In the genomic region with DNA sequence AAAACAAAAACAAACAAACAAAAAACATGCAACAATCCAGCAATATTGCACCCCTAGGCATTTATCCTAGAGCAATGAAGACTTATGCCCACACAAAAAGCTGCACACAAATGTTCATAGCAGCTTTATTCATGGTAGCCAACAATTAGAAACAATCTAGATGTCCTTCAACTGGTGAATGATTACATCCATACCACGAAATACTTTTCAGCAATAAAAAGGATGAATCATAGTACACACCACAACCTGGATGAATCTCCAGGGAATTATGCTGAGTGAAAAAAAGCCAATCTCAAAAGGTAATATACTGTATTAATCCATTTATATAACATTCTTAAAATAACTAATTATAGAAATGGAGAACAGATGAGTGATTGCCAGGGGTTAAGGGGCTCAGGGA, we compare ENCODE assay signal across 34 cellular contexts. TPM values are rescaled to one million over a fixed set of nuclear protein-coding genes. Genes with fewer than 3 reads are reported as not detected.
A peak's percentile ranks its signal among the peaks of the same experiment; 100 is the strongest.
DNase-seq lines count a peak whose midpoint lies in the region; FAIRE-seq and TF ChIP-seq lines count a peak whose summit lies in the region.
"Had no signal": no experiment of that assay in that cellular context is flagged by ENCODE, and none has a peak within 500 bp of the region (broad histone marks: within the 10 kb centered on the region; RNA-seq: fewer than 3 reads in every experiment).

No MANE protein-coding gene starts in this region.

- no peak for TF ChIP-seq CTCF in mammary epithelial cell (conservative IDR thresholded peaks at IDR 0.05 in 1 of 2, IDR thresholded peaks at IDR 0.05 in 1 of 2; ENCODE audit: extremely low read depth in 1 of 2, insufficient read depth in 1 of 2, low read depth in 1 of 2, low read length in 2 of 2)
- no peak for TF ChIP-seq CTCF in breast epithelium (IDR thresholded peaks at IDR 0.05)

- no peak overlapping the region for H3K4me3 ChIP-seq in mammary epithelial cell (replicated peaks in 1 of 3; ENCODE audit: insufficient read depth in 1 of 3, low read depth in 2 of 3, low read length in 3 of 3)
- no peak overlapping the region for H3K4me3 ChIP-seq in breast epithelium
- H3K4me3 ChIP-seq in small intestine (ENCODE audit: low read depth in 1 of 2, low read length in 2 of 2): no peak overlapping the region
- H3K4me3 ChIP-seq in SJCRH30: no peak overlapping the region
- H3K4me3 ChIP-seq: BLaER1 treated with 17β-estradiol and CSF1 and Interleukin-3, amounts not matched to agents 10 nM and 100 nM; SK-N-MC had no signal

- no peak overlapping the region for H2AFZ ChIP-seq in mammary epithelial cell (ENCODE audit: low read depth, low read length)

- H3K9me3 ChIP-seq in mammary epithelial cell (replicated peaks; ENCODE audit: insufficient read depth, low read length) (no peaks in the 10 kb centered on the region), breast epithelium (no peaks in the 10 kb centered on the region), small intestine (ENCODE audit: control insufficient read depth, low read depth) (no peaks in the 10 kb centered on the region), SJCRH30 (replicated peaks) (no peaks in the 10 kb centered on the region)

- FAIRE-seq in small intestine (lab: Jason Lieb, UNC) (no peak), GM19239 (lab: Jason Lieb, UNC) (no peak)
- FAIRE-seq: D721Med, G401.6, HepG2 had no signal

- CTCF ChIA-PET in mammary epithelial cell (lab: Charles Lee; ENCODE audit: low non-redundant PET): no interaction called here

- no peak overlapping the region for H3K9ac ChIP-seq in mammary epithelial cell (ENCODE audit: insufficient read depth, low read length)
- H3K9ac ChIP-seq: BLaER1 treated with 17β-estradiol and CSF1 and Interleukin-3, amounts not matched to agents 10 nM and 100 nM had no signal

- intact Hi-C loops in mammary epithelial cell (cut with micrococcal nuclease) (no loop called here), breast epithelium (cut with DNase I; ENCODE audit: low total_unique reads) (no loop called here)

- no peak overlapping the region for H3K4me2 ChIP-seq in mammary epithelial cell (ENCODE audit: insufficient read depth, low read depth, low read length)
- H3K4me2 ChIP-seq: BLaER1 treated with 17β-estradiol and CSF1 and Interleukin-3, amounts not matched to agents 10 nM and 100 nM had no signal

- WGBS in mammary epithelial cell (ENCODE audit: low coverage, missing lambda C conversion rate): 0% methylated on average over 1 of the region's 1 CpG
- 15 to 57% (median 28%) methylated on average over 1 of the region's 1 CpG for WGBS in small intestine, 3 donors

- DNase-seq in mammary epithelial cell (peak; percentile 32), breast epithelium (ENCODE audit: low spot score in 2 of 2) (no peak), NCI-H226 (peak; percentile 12), kidney tubule cell (ENCODE audit: low spot score) (peak; percentile 30), small intestine (peak; percentile 37), NCI-H1694 treated with DMSO at 0.1 percent for 48 hours (lab: John Stamatoyannopoulos, UW) (no peak), SJCRH30 (no peak), GM19239 (ENCODE audit: insufficient read length, low spot score) (no peak)
- DNase-seq: 8988T; AML-193; CD4-positive, alpha-beta T cell; GOT3; HCEC 1CT; Karpas-422; MV-4-11; NCI-H1105; NCI-H1436 treated with DMSO at 0.1 percent for 48 hours; NCI-H1930; NCI-H2107; NCI-H446 treated with DMSO at 0.1 percent for 48 hours; NCI-H526; NCI-H82; NK-92 treated with Interleukin-12 subunit alpha and Interleukin-12 subunit beta, amount 100 ng/mL, for 24 hours; RPMI8226; SHP77; SW 1271 had no signal

- TF ChIP-seq POLR2A in breast epithelium (IDR thresholded peaks at IDR 0.05): no peak

- no peaks in the 10 kb centered on the region for H4K20me1 ChIP-seq in mammary epithelial cell (ENCODE audit: insufficient read depth, low read length)
- H4K20me1 ChIP-seq: BLaER1 treated with 17β-estradiol and CSF1 and Interleukin-3, amounts not matched to agents 10 nM and 100 nM had no signal

- H3K4me1 ChIP-seq in mammary epithelial cell (ENCODE audit: insufficient read depth, low read length) (no peaks in the 10 kb centered on the region), breast epithelium (no peaks in the 10 kb centered on the region), small intestine (ENCODE audit: control insufficient read depth in 2 of 2, insufficient read depth in 1 of 2, low read depth in 1 of 2, low read length in 1 of 2) (no peaks in the 10 kb centered on the region), SJCRH30 (no peaks in the 10 kb centered on the region)

- H3K79me2 ChIP-seq in mammary epithelial cell (ENCODE audit: insufficient read depth, low read length): no peaks in the 10 kb centered on the region

- no peaks in the 10 kb centered on the region for H3K36me3 ChIP-seq in mammary epithelial cell (ENCODE audit: insufficient read depth, low read length)
- H3K36me3 ChIP-seq in breast epithelium: no peaks in the 10 kb centered on the region
- no peaks in the 10 kb centered on the region for H3K36me3 ChIP-seq in small intestine (ENCODE audit: control insufficient read depth in 2 of 2, insufficient read depth in 2 of 2, low read length in 2 of 2)
- no peaks in the 10 kb centered on the region for H3K36me3 ChIP-seq in SJCRH30

- H3K27ac ChIP-seq in mammary epithelial cell (ENCODE audit: insufficient read depth, low read depth, low read length) (no peak overlapping the region), breast epithelium (no peak overlapping the region), small intestine (ENCODE audit: low read depth in 1 of 2, low read length in 1 of 2) (no peak overlapping the region), SJCRH30 (no peak overlapping the region)
- H3K27ac ChIP-seq: BLaER1 treated with 17β-estradiol and CSF1 and Interleukin-3, amounts not matched to agents 10 nM and 100 nM; SK-N-MC had no signal

- H3K27me3 ChIP-seq in mammary epithelial cell (ENCODE audit: insufficient read depth, low read length) (no peaks in the 10 kb centered on the region), breast epithelium (no peaks in the 10 kb centered on the region), small intestine (ENCODE audit: control insufficient read depth in 2 of 2, insufficient read depth in 2 of 2, low read length in 2 of 2) (no peaks in the 10 kb centered on the region), SJCRH30 (peaks cover 13% of the 10 kb centered on the region; the same call in 1 of the 2 replicates)

- no TSS peak for BruUV-seq in mammary epithelial cell (replicated peaks; lab: Mats Ljungman, UMichigan)

- in situ Hi-C loops in mammary epithelial cell (cut with MboI; ENCODE audit: low sequenced_read_pairs in 2 of 2): no loop called here

- dilution Hi-C loops in mammary epithelial cell (cut with HindIII; ENCODE audit: low sequenced_read_pairs): no loop called here

RNA-seq across cellular contexts. Expression of a gene that starts 14.5 kb away (rescaled TPM):
- total RNA-seq in mammary epithelial cell (under 1 TPM in 1 of 2 donors, not detected in 1; 0.17 TPM), breast epithelium (1 to 10 TPM; 2.6 to 4.2 (median 4.1) TPM)
- polyA plus RNA-seq in mammary epithelial cell (0.07 TPM), small intestine (1 to 10 TPM in 2 of 3 donors, not detected in 1; 1.1 to 6.7 TPM)
- not detected for polyA minus RNA-seq in mammary epithelial cell
- total RNA-seq in SJCRH30 (2014; rRNA removed; shearing (Covaris generic)): 2.2 and 3.5 TPM in 2 replicates
- total RNA-seq: CD4-positive, alpha-beta T cell; HepG2; HT-29; MCF 10A had no signal

RNA-seq across cellular contexts. Expression of a gene that starts 17.8 kb away (rescaled TPM):
- 1 to 10 TPM in 1 of 2 donors, under 1 TPM in 1; 0.17 to 1.8 TPM for total RNA-seq in mammary epithelial cell
- 0.60 TPM for polyA plus RNA-seq in mammary epithelial cell
- not detected for polyA minus RNA-seq in mammary epithelial cell
- 10 to 100 TPM in 2 of 3 donors, 1 to 10 TPM in 1; 5.9 to 29.0 (median 11.0) TPM for total RNA-seq in breast epithelium
- 1 to 10 TPM in 2 of 3 donors, under 1 TPM in 1; 0.89 to 7.8 (median 5.1) TPM for polyA plus RNA-seq in small intestine
- not detected in 2 replicates for total RNA-seq in SJCRH30 (2014; rRNA removed; shearing (Covaris generic))
- total RNA-seq: Daoy, MCF 10A had no signal

RNA-seq across cellular contexts. Expression of a gene that starts 21.0 kb away (rescaled TPM):
- total RNA-seq in mammary epithelial cell (1 to 10 TPM; 2.0 to 5.5 TPM), breast epithelium (10 to 100 TPM in 2 of 3 donors, 1 to 10 TPM in 1; 7.5 to 29.5 (median 10.1) TPM)
- polyA plus RNA-seq in mammary epithelial cell (1.3 TPM), small intestine (1 to 10 TPM in 2 of 3 donors, under 1 TPM in 1; 0.89 to 7.1 (median 2.7) TPM)
- polyA minus RNA-seq in mammary epithelial cell: not detected
- 13.7 and 19.3 TPM in 2 replicates for total RNA-seq in SJCRH30 (2014; rRNA removed; shearing (Covaris generic))

RNA-seq across cellular contexts. Expression of a gene that starts 33.6 kb away (rescaled TPM):
- total RNA-seq in mammary epithelial cell: under 1 TPM in 1 of 2 donors, not detected in 1; 0.40 TPM
- 0.10 TPM for polyA plus RNA-seq in mammary epithelial cell
- polyA minus RNA-seq in mammary epithelial cell: not detected
- 1 to 10 TPM in 2 of 3 donors, under 1 TPM in 1; 0.80 to 3.3 (median 2.2) TPM for total RNA-seq in breast epithelium
- 1 to 10 TPM in 2 of 3 donors, not detected in 1; 1.0 to 3.2 TPM for polyA plus RNA-seq in small intestine
- total RNA-seq in SJCRH30 (2014; rRNA removed; shearing (Covaris generic)): 2.2 and 3.2 TPM in 2 replicates
- total RNA-seq: MCF 10A had no signal

RNA-seq across cellular contexts. Expression of a gene that starts 34.9 kb away (rescaled TPM):
- total RNA-seq in mammary epithelial cell (1 to 10 TPM in 1 of 2 donors, under 1 TPM in 1; 0.67 to 1.3 TPM), breast epithelium (1 to 10 TPM in 1 of 3 donors, under 1 TPM in 2; 0.44 to 1.3 (median 0.80) TPM)
- polyA plus RNA-seq in mammary epithelial cell (0.33 TPM), small intestine (1 to 10 TPM in 1 of 3 donors, under 1 TPM in 2; 0.67 to 5.9 (median 0.76) TPM)
- polyA minus RNA-seq in mammary epithelial cell: not detected
- total RNA-seq in SJCRH30 (2014; rRNA removed; shearing (Covaris generic)): 0.16 TPM in 1 of 2 replicates, not detected in the other
- total RNA-seq: Daoy had no signal

Comparison
In these comparisons a context has a peak if more than half of its experiments do, and no peak if none do; other contexts are left out.
1. DNase-seq: peak in mammary epithelial cell (single experiment), NCI-H226 (single experiment), kidney tubule cell (single experiment) and small intestine (single experiment); none in breast epithelium (0 of 2), NCI-H1694 treated with DMSO at 0.1 percent for 48 hours (single experiment), SJCRH30 (0 of 2) and GM19239 (single experiment).